1 cellular context compared by ENCODE assay signal in genomic region chr12:12521923-12522322, GRCh38.
TF ChIP-seq lines count a peak whose summit lies in the region.

No MANE protein-coding gene starts in this region.

TF ChIP-seq in WTC11, 78 proteins besides CTCF, POLR2A, EP300 and RAD21 (continued from another document):
- TF ChIP-seq ARID4B (CRISPR knock-in tag; IDR thresholded peaks at IDR 0.05; ENCODE audit: borderline replicate concordance): no peak
